ENCODE assay signal across 1 cellular context in genomic region chr3:134852893-134853351, GRCh38.
TF ChIP-seq lines count a peak whose summit lies in the region.

No MANE protein-coding gene starts in this region.

TF ChIP-seq in HepG2, 621 proteins besides CTCF, POLR2A, EP300 and RAD21 (continued from another document):
- TF ChIP-seq ZNF609 (CRISPR knock-in tag; IDR thresholded peaks at IDR 0.05; ENCODE audit: borderline replicate concordance) = no peak
- TF ChIP-seq U2AF1 (optimal IDR thresholded peaks at IDR 0.05; ENCODE audit: low read depth, low read length) = no peak
- no peak for TF ChIP-seq ZNF549 (CRISPR knock-in tag; IDR thresholded peaks at IDR 0.05)
- TF ChIP-seq ZNF646 (CRISPR knock-in tag; IDR thresholded peaks at IDR 0.05) = no peak
- no peak for TF ChIP-seq DR1 (CRISPR knock-in tag; IDR thresholded peaks at IDR 0.05)
- no peak for TF ChIP-seq ZNF101 (CRISPR knock-in tag; IDR thresholded peaks at IDR 0.05; ENCODE audit: borderline replicate concordance, low read depth)
- TF ChIP-seq E2F1 (CRISPR knock-in tag; IDR thresholded peaks at IDR 0.05) = no peak
- no peak for TF ChIP-seq ZNF746 (CRISPR knock-in tag; IDR thresholded peaks at IDR 0.05)
- TF ChIP-seq HOXA5 (CRISPR knock-in tag; IDR thresholded peaks at IDR 0.05) = no peak
- no peak for TF ChIP-seq ZNF333 (CRISPR knock-in tag; IDR thresholded peaks at IDR 0.05; ENCODE audit: borderline replicate concordance)
- no peak for TF ChIP-seq NKX3-1 (CRISPR knock-in tag; IDR thresholded peaks at IDR 0.05)
- TF ChIP-seq MYNN (CRISPR knock-in tag; IDR thresholded peaks at IDR 0.05; ENCODE audit: low read depth) = no peak
- no peak for TF ChIP-seq DBP (CRISPR knock-in tag; IDR thresholded peaks at IDR 0.05; ENCODE audit: not compliant biosample characterization)
- no peak for TF ChIP-seq MZF1 (CRISPR knock-in tag; IDR thresholded peaks at IDR 0.05; ENCODE audit: borderline replicate concordance)
- no peak for TF ChIP-seq ZNF547 (CRISPR knock-in tag; IDR thresholded peaks at IDR 0.05)
- no peak for TF ChIP-seq ZFP36L2 (CRISPR knock-in tag; IDR thresholded peaks at IDR 0.05)
TF ChIP-seq in HepG2: peak in this region for 0.
